Comparison of ENCODE assay signal across 14 cellular contexts in genomic region chr12:659090-659683, GRCh38. TPM values are rescaled to one million over a fixed set of nuclear protein-coding genes. Genes with fewer than 3 reads are reported as not detected.
DNase-seq lines count a peak whose midpoint lies in the region; ATAC-seq, FAIRE-seq and TF ChIP-seq lines count a peak whose summit lies in the region.
"Had no signal": no experiment of that assay in that cellular context is flagged by ENCODE, and none has a peak within 500 bp of the region (broad histone marks: within the 10 kb centered on the region; RNA-seq: fewer than 3 reads in every experiment).

No MANE protein-coding gene starts in this region.

- in situ Hi-C loops in KBM-7 (cut with MboI; ENCODE audit: low pct_unique_long_range_greater_than_20kb, low sequenced_read_pairs) = no loop called here

- H3K27me3 ChIP-seq in bronchial epithelial cell (ENCODE audit: control insufficient read depth, insufficient read depth, low read length) = no peaks in the 10 kb centered on the region
- H3K27me3 ChIP-seq: BLaER1 treated with 17β-estradiol and CSF1 and Interleukin-3, amounts not matched to agents 10 nM and 100 nM; thyroid gland had no signal

- intact Hi-C loops in Right ventricle myocardium superior (cut with DNase I) = no loop called here

- FAIRE-seq in bronchial epithelial cell (lab: Jason Lieb, UNC) = peak; percentile 52

- no peak for TF ChIP-seq CTCF in bronchial epithelial cell (IDR thresholded peaks at IDR 0.05; ENCODE audit: insufficient read depth, low read length, severe bottlenecking)

- ATAC-seq in GM18517 (IDR thresholded peaks at IDR 0.05; ENCODE audit: unreplicated experiment) (peak; percentile 67), GM21515 (IDR thresholded peaks at IDR 0.05; ENCODE audit: unreplicated experiment) (peak; percentile 59), HG03159 (IDR thresholded peaks at IDR 0.05; ENCODE audit: unreplicated experiment) (peak; percentile 84), Right ventricle myocardium superior (ENCODE audit: poor library complexity) (no peak)
- ATAC-seq: activated naive CD4-positive, alpha-beta T cell treated with anti-CD3 and anti-CD28 coated beads, Interleukin-2, amount 50 U/mL, for 72 hours; Right ventricle myocardium inferior had no signal

- no peaks in the 10 kb centered on the region for H3K36me3 ChIP-seq in bronchial epithelial cell (ENCODE audit: control insufficient read depth, insufficient read depth, low read length)
- H3K36me3 ChIP-seq: BLaER1 treated with 17β-estradiol and CSF1 and Interleukin-3, amounts not matched to agents 10 nM and 100 nM; thyroid gland had no signal

- DNase-seq in bronchial epithelial cell (ENCODE audit: low read depth) (no peak), Right ventricle myocardium superior (no peak), putamen (ENCODE audit: low spot score) (no peak), COLO668 (lab: John Stamatoyannopoulos, UW; ENCODE audit: unreplicated experiment) (no peak), KBM-7 (no peak)
- DNase-seq: NCI-H446 treated with DMSO at 0.1 percent for 48 hours, thyroid gland had no signal

- no peak overlapping the region for H3K4me3 ChIP-seq in bronchial epithelial cell (ENCODE audit: low read depth, low read length)
- H3K4me3 ChIP-seq: BLaER1 treated with 17β-estradiol and CSF1 and Interleukin-3, amounts not matched to agents 10 nM and 100 nM; lung; thyroid gland had no signal

RNA-seq across cellular contexts. Expression of gene NINJ2, which starts 4.1 kb away (rescaled TPM):
- total RNA-seq in bronchial epithelial cell = 0.26 TPM in 2 replicates
- total RNA-seq in Right ventricle myocardium superior = 12.6 TPM

Comparison
In these comparisons a context has a peak if more than half of its experiments do, and no peak if none do; other contexts are left out.
1. RNA of gene NINJ2, which starts 4.1 kb away (total RNA-seq): 12.6 TPM in Right ventricle myocardium superior (single experiment); 0.26 TPM in bronchial epithelial cell; every median in the first group is over 10 times any median in the second.